Comparison of ENCODE assay signal across 14 cellular contexts in genomic region chr1:116474921-116475849, GRCh38.
DNase-seq lines count a peak whose midpoint lies in the region; ATAC-seq and TF ChIP-seq lines count a peak whose summit lies in the region.
"Had no signal": no experiment of that assay in that cellular context is flagged by ENCODE, and none has a peak within 500 bp of the region (broad histone marks: within the 10 kb centered on the region; RNA-seq: fewer than 3 reads in every experiment).

No MANE protein-coding gene starts in this region.

- no peaks in the 10 kb centered on the region for H3K79me2 ChIP-seq in Karpas-422 (ENCODE audit: low read length)

- TF ChIP-seq CTCF in mucosa of descending colon (IDR thresholded peaks at IDR 0.05) (no peak), chondrocyte (IDR thresholded peaks at IDR 0.05) (no peak)

- peaks cover 12% of the 10 kb centered on the region for H3K4me1 Mint-ChIP-seq in chondrocyte (ENCODE audit: low read depth)

- H3K9me2 ChIP-seq in Karpas-422 (replicated peaks; ENCODE audit: insufficient read depth, low read length) = no peaks in the 10 kb centered on the region

- no peaks in the 10 kb centered on the region for H3K27me3 ChIP-seq in Karpas-422 (ENCODE audit: low read length)
- H3K27me3 ChIP-seq: ascending aorta; BLaER1 treated with 17β-estradiol and CSF1 and Interleukin-3, amounts not matched to agents 10 nM and 100 nM; thyroid gland had no signal

- no peaks in the 10 kb centered on the region for H3K36me3 ChIP-seq in Karpas-422 (ENCODE audit: insufficient read depth, low read length)
- H3K36me3 ChIP-seq in mucosa of descending colon (ENCODE audit: low read depth) = no peaks in the 10 kb centered on the region
- H3K36me3 ChIP-seq: ascending aorta, thyroid gland had no signal

- peak overlapping the region; percentile 5; the same call in 1 of the 2 replicates for H2AFZ ChIP-seq in Karpas-422 (ENCODE audit: low read length)

- H3K27ac ChIP-seq in Karpas-422 (ENCODE audit: low read length) = peak overlapping the region; percentile 97
- H3K27ac ChIP-seq: ascending aorta; BLaER1 treated with 17β-estradiol and CSF1 and Interleukin-3, amounts not matched to agents 10 nM and 100 nM; thyroid gland had no signal

- no peaks in the 10 kb centered on the region for H4K20me1 ChIP-seq in Karpas-422 (ENCODE audit: insufficient read depth, low read depth, low read length)

- H3K4me1 ChIP-seq in Karpas-422 (ENCODE audit: low read length) (peaks cover 100% of the 10 kb centered on the region), mucosa of descending colon (ENCODE audit: low read depth) (peaks cover 50% of the 10 kb centered on the region)

- peak; percentile 88 for DNase-seq in Karpas-422
- peak; percentile 58 for DNase-seq in Right ventricle myocardium superior
- DNase-seq in mucosa of descending colon = peak; percentile 75 to 79 (median 75)
- DNase-seq in superior temporal gyrus (ENCODE audit: extremely low spot score) = peak; percentile 31
- DNase-seq in chondrocyte (ENCODE audit: low spot score) = no peak
- no peak for DNase-seq in NCI-H1092 treated with DMSO at 0.1 percent for 48 hours (lab: John Stamatoyannopoulos, UW)
- DNase-seq: activated CD8-positive, alpha-beta T cell treated with anti-CD3 and anti-CD28 coated beads, Interleukin-2, amount 10 ng/mL, durations not matched to agents 7 days and 5 days; activated effector memory CD4-positive, alpha-beta T cell treated with anti-CD3 and anti-CD28 coated beads, Interleukin-2, amount 50 U/mL, for 16 hours; stimulated activated CD4-positive, alpha-beta T cell treated with anti-CD3 and anti-CD28 coated beads, Interleukin-1b, Interleukin-23, amount 100 ng/mL, for 48 hours; thyroid gland had no signal

- H3K36me3 Mint-ChIP-seq in chondrocyte (ENCODE audit: low read depth) = peaks cover 1% of the 10 kb centered on the region

- no peak overlapping the region for H3K27ac Mint-ChIP-seq in chondrocyte (ENCODE audit: unreplicated experiment)
- H3K27ac Mint-ChIP-seq: activated CD8-positive, alpha-beta T cell treated with anti-CD3 and anti-CD28 coated beads, Interleukin-2, amount 10 ng/mL, durations not matched to agents 7 days and 5 days had no signal

- peak overlapping the region; percentile 77 for H3K9ac ChIP-seq in Karpas-422 (ENCODE audit: low read length)
- H3K9ac ChIP-seq: BLaER1 treated with 17β-estradiol and CSF1 and Interleukin-3, amounts not matched to agents 10 nM and 100 nM had no signal

- peak overlapping the region; percentile 73 for H3K4me2 ChIP-seq in Karpas-422 (ENCODE audit: low read depth, low read length, poor library complexity, severe bottlenecking)
- H3K4me2 ChIP-seq: BLaER1 treated with 17β-estradiol and CSF1 and Interleukin-3, amounts not matched to agents 10 nM and 100 nM had no signal

- H3K4me3 Mint-ChIP-seq in chondrocyte (ENCODE audit: unreplicated experiment) = no peak overlapping the region
- H3K4me3 Mint-ChIP-seq: activated CD8-positive, alpha-beta T cell treated with anti-CD3 and anti-CD28 coated beads, Interleukin-2, amount 10 ng/mL, durations not matched to agents 7 days and 5 days had no signal

- H3K9me3 Mint-ChIP-seq in chondrocyte (ENCODE audit: low read depth) = no peaks in the 10 kb centered on the region

- H3K27me3 Mint-ChIP-seq in chondrocyte (ENCODE audit: low read depth) = no peaks in the 10 kb centered on the region

- ATAC-seq in Right ventricle myocardium superior (ENCODE audit: poor library complexity) = peak; percentile 74
- ATAC-seq in mucosa of descending colon = peak; percentile 81
- no peak for ATAC-seq in HG03469 (IDR thresholded peaks at IDR 0.05; ENCODE audit: unreplicated experiment)
- ATAC-seq: activated CD8-positive, alpha-beta T cell treated with anti-CD3 and anti-CD28 coated beads, Interleukin-2, amount 10 ng/mL, durations not matched to agents 7 days and 5 days; GM12878 had no signal

- H3K4me3 ChIP-seq in Karpas-422 (ENCODE audit: low read length) (peak overlapping the region; percentile 57), mucosa of descending colon (no peak overlapping the region)
- H3K4me3 ChIP-seq: ascending aorta; BLaER1 treated with 17β-estradiol and CSF1 and Interleukin-3, amounts not matched to agents 10 nM and 100 nM; GM12878; thyroid gland had no signal

- intact Hi-C loops in Right ventricle myocardium superior (cut with DNase I) = loop anchor here (5.0 kb wide), 1 partner anchor 53 kb away; no protein-coding TSS in a partner anchor
- intact Hi-C loops in mucosa of descending colon (cut with DNase I, micrococcal nuclease) = no loop called here

- H3K9me3 ChIP-seq in Karpas-422 (ENCODE audit: low read length) (no peaks in the 10 kb centered on the region), mucosa of descending colon (no peaks in the 10 kb centered on the region)
- H3K9me3 ChIP-seq: ascending aorta; BLaER1 treated with 17β-estradiol and CSF1 and Interleukin-3, amounts not matched to agents 10 nM and 100 nM; thyroid gland had no signal

Comparison
In these comparisons a context has a peak if more than half of its experiments do, and no peak if none do; other contexts are left out.
1. DNase-seq: peak in Karpas-422 (single experiment), Right ventricle myocardium superior (single experiment), mucosa of descending colon (3 of 3) and superior temporal gyrus (single experiment); none in chondrocyte (single experiment) and NCI-H1092 treated with DMSO at 0.1 percent for 48 hours (single experiment).